8 cellular contexts compared by ENCODE assay signal in the genomic region with DNA sequence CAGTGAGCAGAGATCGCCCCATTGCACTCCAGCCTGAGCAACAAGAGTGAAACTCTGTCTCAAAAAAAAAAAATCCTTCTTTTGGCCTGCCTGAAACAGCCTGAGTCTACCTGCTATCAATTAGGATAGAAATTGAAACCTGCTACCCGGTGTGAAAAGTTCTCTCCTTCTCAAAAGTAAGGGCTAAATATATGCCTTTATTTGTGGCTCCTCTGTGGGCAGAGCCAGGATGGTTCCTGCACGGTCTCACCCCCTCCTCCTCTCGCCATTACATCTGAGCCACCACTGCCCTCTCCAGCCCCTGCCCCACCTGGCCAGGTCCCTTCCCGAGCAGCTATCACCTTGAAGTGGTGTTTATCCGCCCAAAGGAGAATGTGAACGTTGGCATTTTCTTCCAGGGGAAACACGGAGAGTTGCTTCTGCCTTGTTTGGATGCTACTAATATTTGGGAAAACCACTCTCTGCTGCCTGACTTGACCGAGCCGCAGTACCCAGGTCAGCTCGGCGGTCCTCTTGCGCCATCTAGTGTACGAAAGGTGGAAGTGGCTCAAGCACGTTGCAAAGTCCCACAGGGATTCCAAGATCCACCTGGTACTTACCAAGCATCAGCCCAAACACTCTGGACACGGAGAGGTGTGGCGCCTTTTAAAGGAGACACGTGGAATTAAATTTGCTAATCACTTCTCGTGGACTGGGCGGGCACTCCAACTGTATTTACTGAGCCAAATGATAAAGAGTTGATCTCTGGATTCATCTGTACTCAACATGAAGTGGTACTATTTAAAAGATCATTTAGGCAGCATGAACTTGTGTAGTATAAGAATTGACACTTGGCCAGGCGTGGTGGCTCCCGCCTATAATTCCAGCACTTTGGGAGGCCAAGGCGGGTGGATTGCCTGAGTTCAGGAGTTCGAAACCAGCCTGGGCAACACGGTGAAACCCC. TPM values are rescaled to one million over a fixed set of nuclear protein-coding genes. Genes with fewer than 3 reads are reported as not detected.
DNase-seq lines count a peak whose midpoint lies in the region; ATAC-seq and TF ChIP-seq lines count a peak whose summit lies in the region.

No MANE protein-coding gene starts in this region.

- H4K20me1 ChIP-seq in GM23248 (ENCODE audit: insufficient read depth): no peaks in the 10 kb centered on the region

- TF ChIP-seq CTCF in Calu3 (IDR thresholded peaks at IDR 0.05; ENCODE audit: unreplicated experiment) (peak; percentile 80), adrenal gland (IDR thresholded peaks at IDR 0.05) (peak; percentile 84 to 93 (median 90)), retinal pigment epithelial cell (conservative IDR thresholded peaks at IDR 0.05; ENCODE audit: low read depth, low read length) (peak; percentile 95)

- no peaks in the 10 kb centered on the region for H3K4me1 Mint-ChIP-seq in Calu3 (ENCODE audit: low read depth, unreplicated experiment)

- no peaks in the 10 kb centered on the region for H3K9me3 ChIP-seq in GM23248 (ENCODE audit: low read depth)
- no peaks in the 10 kb centered on the region for H3K9me3 ChIP-seq in adrenal gland (replicated peaks in 1 of 3)

- peak overlapping the region; percentile 42 for H3K4me2 ChIP-seq in GM23248 (ENCODE audit: unreplicated experiment)

- DNase-seq in Calu3 (peak; percentile 65), GM23248 (peak; percentile 80), NCI-H1417 (lab: John Stamatoyannopoulos, UW) (peak; percentile 63 to 96 (median 88)), T follicular helper cell (ENCODE audit: low read depth) (peak; percentile 41), adrenal gland (peak; percentile 70 to 92 (median 81)), left ventricle myocardium superior (peak; percentile 63), retinal pigment epithelial cell (ENCODE audit: low read depth) (peak; percentile 14)

- no peaks in the 10 kb centered on the region for H3K36me3 ChIP-seq in GM23248 (ENCODE audit: low read depth)
- no peaks in the 10 kb centered on the region for H3K36me3 ChIP-seq in adrenal gland (replicated peaks in 1 of 2)

- ATAC-seq in left ventricle myocardium superior (peak; percentile 92), HG03039 (IDR thresholded peaks at IDR 0.05; ENCODE audit: unreplicated experiment) (no peak)

- TF ChIP-seq POLR2A in adrenal gland (IDR thresholded peaks at IDR 0.05): no peak

- H3K27ac ChIP-seq in GM23248 (no peak overlapping the region), adrenal gland (no peak overlapping the region)

- WGBS in GM23248 (ENCODE audit: low coverage in 1 of 2, low lambda C conversion rate in 2 of 2, missing lambda C conversion rate in 2 of 2), 2 experiments: 23 to 24% methylated on average over 25 of the region's 25 CpGs
- WGBS in adrenal gland, 4 donors: 23 to 28% (median 23%) methylated on average over 23 to 25 of the region's 25 CpGs

- BruUV-seq in Calu3 (replicated peaks; lab: Mats Ljungman, UMichigan): no TSS peak

- H3K4me3 ChIP-seq in GM23248 (no peak overlapping the region), adrenal gland (no peak overlapping the region), retinal pigment epithelial cell (ENCODE audit: low read length) (no peak overlapping the region)

- H3K27me3 Mint-ChIP-seq in Calu3 (ENCODE audit: unreplicated experiment): no peaks in the 10 kb centered on the region

- H3K9me2 ChIP-seq in GM23248 (ENCODE audit: insufficient read depth): no peaks in the 10 kb centered on the region

- peak overlapping the region; percentile 76 for H2AFZ ChIP-seq in GM23248

- in situ Hi-C loops in GM23248 (cut with MboI): no loop called here

- intact Hi-C loops in Calu3 (cut with micrococcal nuclease; ENCODE audit: unreplicated experiment): loop anchor here (5.0 kb wide), 2 partner anchors 86 to 1336 kb away; no protein-coding TSS in a partner anchor
- intact Hi-C loops in adrenal gland (cut with DNase I): loop anchor here in 1 of 2 donors (5.0 to 10.0 kb wide), 2 partner anchors 194 to 1286 kb away; no protein-coding TSS in a partner anchor
- intact Hi-C loops in left ventricle myocardium superior (cut with micrococcal nuclease): no loop called here

- no peak overlapping the region for H3K4me3 Mint-ChIP-seq in Calu3 (ENCODE audit: low read depth, unreplicated experiment)

- no peaks in the 10 kb centered on the region for H3K36me3 Mint-ChIP-seq in Calu3 (ENCODE audit: insufficient read depth, unreplicated experiment)

- no peaks in the 10 kb centered on the region for H3K9me3 Mint-ChIP-seq in Calu3 (ENCODE audit: low read depth, unreplicated experiment)

- CTCF ChIA-PET in Calu3 (lab: Charles Lee): interaction anchor here (0.8 to 1.2 kb wide), 3 partner anchors 44 to 628 kb away, joined by 3 to 4 read pairs (median 3); no protein-coding TSS in a partner anchor

- no peaks in the 10 kb centered on the region for H3K79me2 ChIP-seq in GM23248 (ENCODE audit: insufficient read depth)

- H3K27me3 ChIP-seq in GM23248 (replicated peaks; ENCODE audit: insufficient read depth) (no peaks in the 10 kb centered on the region), adrenal gland (no peaks in the 10 kb centered on the region)

- no peak overlapping the region for H3K27ac Mint-ChIP-seq in Calu3 (ENCODE audit: unreplicated experiment)

- no peaks in the 10 kb centered on the region for H3F3A ChIP-seq in GM23248 (ENCODE audit: insufficient read depth)

- no peak overlapping the region for H3K9ac ChIP-seq in GM23248

- H3K4me1 ChIP-seq in GM23248 (ENCODE audit: insufficient read depth) (peaks cover 3% of the 10 kb centered on the region; the same call in 1 of the 2 replicates), adrenal gland (replicated peaks in 1 of 2) (peaks cover 2% of the 10 kb centered on the region in 2 donors)

RNA-seq across cellular contexts. Expression of a gene that starts 31.9 kb away (rescaled TPM):
- total RNA-seq in Calu3 (2022) (20.1 and 24.7 TPM in 2 replicates), adrenal gland (10 to 100 TPM in 7 of 8 donors, 1 to 10 TPM in 1; 7.9 to 24.5 (median 15.0) TPM), left ventricle myocardium superior (10.3 TPM)
- total RNA-seq in GM23248 (2014; rRNA removed; shearing (Covaris generic)): 10.4 and 12.9 TPM in 2 replicates
- polyA plus RNA-seq in GM23248 (2016; fragmentation: Nextera tagmentation; extraction: Ambion mirVana) (12.5 and 12.7 TPM in 2 replicates), adrenal gland (10 to 100 TPM; 12.5 to 19.5 (median 19.5) TPM)

RNA-seq across cellular contexts. Expression of a gene that starts 41.4 kb away (rescaled TPM):
- total RNA-seq in Calu3 (2022): 57.8 and 72.2 TPM in 2 replicates
- 179 and 205 TPM in 2 replicates for total RNA-seq in GM23248 (2014; rRNA removed; shearing (Covaris generic))
- polyA plus RNA-seq in GM23248 (2016; fragmentation: Nextera tagmentation; extraction: Ambion mirVana): 151 and 158 TPM in 2 replicates
- total RNA-seq in adrenal gland: 100 to 1,000 TPM in 5 of 8 donors, 10 to 100 TPM in 3; 86.9 to 602 (median 171) TPM
- polyA plus RNA-seq in adrenal gland: 100 to 1,000 TPM in 1 of 3 donors, 10 to 100 TPM in 2; 38.3 to 135 (median 68.6) TPM
- 25.8 TPM for total RNA-seq in left ventricle myocardium superior

Comparison
In these comparisons a context has a peak if more than half of its experiments do, and no peak if none do; other contexts are left out.
1. DNase-seq: peak in every context shown above with its lines; median percentile 88 in NCI-H1417; 81 in adrenal gland; 80 in GM23248; 65 in Calu3; 63 in left ventricle myocardium superior; 41 in T follicular helper cell; 14 in retinal pigment epithelial cell.